ENCODE assay signal across 11 cellular contexts in genomic region chr6:145349950-145350510, GRCh38.
DNase-seq lines count a peak whose midpoint lies in the region; ATAC-seq and TF ChIP-seq lines count a peak whose summit lies in the region.
"Had no signal": no experiment of that assay in that cellular context is flagged by ENCODE, and none has a peak within 500 bp of the region (broad histone marks: within the 10 kb centered on the region; RNA-seq: fewer than 3 reads in every experiment).

No MANE protein-coding gene starts in this region.

- no peaks in the 10 kb centered on the region for H3K4me1 ChIP-seq in tibial nerve
- H3K4me1 ChIP-seq in body of pancreas: no peaks in the 10 kb centered on the region

- intact Hi-C loops in body of pancreas (cut with DNase I): no loop called here

- TF ChIP-seq CTCF in tibial nerve (IDR thresholded peaks at IDR 0.05) (no peak), body of pancreas (IDR thresholded peaks at IDR 0.05) (no peak)

- no peaks in the 10 kb centered on the region for H3K36me3 Mint-ChIP-seq in activated naive CD8-positive, alpha-beta T cell treated with anti-CD3 and anti-CD28 coated beads, Interleukin-2, amount 50 U/mL, for 24 hours (ENCODE audit: low read depth)
- H3K36me3 Mint-ChIP-seq: activated naive CD4-positive, alpha-beta T cell treated with anti-CD3 and anti-CD28 coated beads, Interleukin-2, amount 50 U/mL, for 72 hours had no signal

- no peak overlapping the region for H3K27ac ChIP-seq in tibial nerve
- H3K27ac ChIP-seq in body of pancreas: no peak overlapping the region

- H3K27ac Mint-ChIP-seq in activated naive CD8-positive, alpha-beta T cell treated with anti-CD3 and anti-CD28 coated beads, Interleukin-2, amount 50 U/mL, for 24 hours: no peak overlapping the region
- H3K27ac Mint-ChIP-seq: activated naive CD4-positive, alpha-beta T cell treated with anti-CD3 and anti-CD28 coated beads, Interleukin-2, amount 50 U/mL, for 72 hours had no signal

- DNase-seq in NCI-H526 treated with DMSO at 0.1 percent for 48 hours (lab: John Stamatoyannopoulos, UW) (peak; percentile 82), tibial nerve (ENCODE audit: low spot score in 2 of 2) (no peak), body of pancreas (no peak), Ammon's horn (ENCODE audit: low spot score) (no peak)
- DNase-seq in activated naive CD8-positive, alpha-beta T cell treated with anti-CD3 and anti-CD28 coated beads, Interleukin-2, amount 50 U/mL, for 24 hours: no peak
- DNase-seq: activated CD4-positive, CD25-positive, alpha-beta regulatory T cell; effector CD8-positive, alpha-beta T cell had no signal

- H3K4me3 Mint-ChIP-seq in activated naive CD8-positive, alpha-beta T cell treated with anti-CD3 and anti-CD28 coated beads, Interleukin-2, amount 50 U/mL, for 24 hours: no peak overlapping the region

- ATAC-seq in GM18498 (IDR thresholded peaks at IDR 0.05; ENCODE audit: unreplicated experiment) (peak; percentile 84), GM19463 (IDR thresholded peaks at IDR 0.05; ENCODE audit: unreplicated experiment) (peak; percentile 75), HG02981 (IDR thresholded peaks at IDR 0.05; ENCODE audit: unreplicated experiment) (peak; percentile 77), body of pancreas (no peak)
- no peak for ATAC-seq in activated naive CD8-positive, alpha-beta T cell treated with anti-CD3 and anti-CD28 coated beads, Interleukin-2, amount 50 U/mL, for 24 hours
- ATAC-seq: activated naive CD4-positive, alpha-beta T cell treated with anti-CD3 and anti-CD28 coated beads, Interleukin-2, amount 50 U/mL, for 72 hours had no signal

- H3K27me3 Mint-ChIP-seq in activated naive CD8-positive, alpha-beta T cell treated with anti-CD3 and anti-CD28 coated beads, Interleukin-2, amount 50 U/mL, for 24 hours: no peaks in the 10 kb centered on the region

- no peaks in the 10 kb centered on the region for H3K36me3 ChIP-seq in tibial nerve
- H3K36me3 ChIP-seq in body of pancreas (replicated peaks in 1 of 2; ENCODE audit: insufficient read depth in 1 of 2, low read depth in 2 of 2): no peaks in the 10 kb centered on the region

- H3K4me3 ChIP-seq in tibial nerve (no peak overlapping the region), body of pancreas (no peak overlapping the region)

- H3K4me1 Mint-ChIP-seq in activated naive CD8-positive, alpha-beta T cell treated with anti-CD3 and anti-CD28 coated beads, Interleukin-2, amount 50 U/mL, for 24 hours: no peaks in the 10 kb centered on the region

- H3K9me3 Mint-ChIP-seq in activated naive CD8-positive, alpha-beta T cell treated with anti-CD3 and anti-CD28 coated beads, Interleukin-2, amount 50 U/mL, for 24 hours: no peaks in the 10 kb centered on the region
- H3K9me3 Mint-ChIP-seq: activated naive CD4-positive, alpha-beta T cell treated with anti-CD3 and anti-CD28 coated beads, Interleukin-2, amount 50 U/mL, for 72 hours had no signal

- H3K9me3 ChIP-seq in tibial nerve: no peaks in the 10 kb centered on the region
- H3K9me3 ChIP-seq in body of pancreas: no peaks in the 10 kb centered on the region

- H3K27me3 ChIP-seq in tibial nerve (no peaks in the 10 kb centered on the region), body of pancreas (no peaks in the 10 kb centered on the region)

- TF ChIP-seq EP300 in tibial nerve (IDR thresholded peaks at IDR 0.05): no peak

- WGBS in tibial nerve, 2 donors: 48 to 57% methylated on average over 3 of the region's 3 CpGs
- WGBS in body of pancreas, 2 donors: 38 to 41% methylated on average over 3 of the region's 3 CpGs

- no peak for TF ChIP-seq POLR2A in tibial nerve (IDR thresholded peaks at IDR 0.05)
- no peak for TF ChIP-seq POLR2A in body of pancreas (IDR thresholded peaks at IDR 0.05)

Comparison
In these comparisons a context has a peak if more than half of its experiments do, and no peak if none do; other contexts are left out.
1. ATAC-seq: peak in GM18498 (single experiment), GM19463 (single experiment) and HG02981 (single experiment); none in body of pancreas (single experiment) and activated naive CD8-positive, alpha-beta T cell treated with anti-CD3 and anti-CD28 coated beads, Interleukin-2, amount 50 U/mL, for 24 hours (single experiment).